Comparison of ENCODE assay signal across 1 cellular context in the genomic region with DNA sequence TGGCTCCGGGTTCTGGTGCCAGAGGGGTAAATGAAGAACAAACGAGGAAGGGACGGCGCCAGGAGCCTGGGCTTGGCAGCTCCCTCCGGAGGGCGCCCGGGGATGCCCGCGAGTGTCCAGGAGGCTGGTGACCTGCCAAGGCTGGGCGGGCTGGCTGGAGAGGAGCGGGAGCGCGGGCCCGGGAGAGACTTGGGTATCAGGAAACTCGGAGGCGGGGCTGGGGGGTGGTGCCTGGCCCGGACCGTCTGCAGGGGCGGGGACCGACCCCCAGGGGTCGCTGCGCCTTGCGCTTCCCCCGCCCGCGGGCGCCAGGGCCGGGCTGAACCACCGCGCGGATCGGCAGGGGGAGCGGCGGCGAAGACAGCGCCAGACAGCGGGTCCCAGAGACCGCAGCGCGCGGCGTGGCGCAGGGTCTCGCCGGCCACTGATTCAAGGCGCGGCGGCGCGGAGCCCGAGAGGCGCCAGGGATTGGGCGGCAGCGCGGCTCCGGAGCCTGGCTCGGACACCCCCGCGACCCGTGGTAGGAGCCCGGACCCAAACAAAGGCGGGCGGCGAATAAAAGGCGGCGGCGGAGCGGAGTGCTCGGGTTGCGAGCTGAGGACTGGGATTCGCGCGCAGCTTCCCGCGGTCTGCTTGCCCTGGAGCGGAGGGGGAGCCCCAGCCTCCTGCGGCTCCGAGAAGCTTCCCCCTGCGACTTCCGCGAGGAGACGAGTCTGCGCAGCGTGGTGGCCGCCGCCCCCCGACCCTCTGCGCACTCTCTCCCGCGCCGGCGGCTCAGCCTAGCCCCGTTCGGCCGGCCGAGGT.
A peak's percentile ranks its signal among the peaks of the same experiment; 100 is the strongest.
TF ChIP-seq lines count a peak whose summit lies in the region.

A gene with protein sequence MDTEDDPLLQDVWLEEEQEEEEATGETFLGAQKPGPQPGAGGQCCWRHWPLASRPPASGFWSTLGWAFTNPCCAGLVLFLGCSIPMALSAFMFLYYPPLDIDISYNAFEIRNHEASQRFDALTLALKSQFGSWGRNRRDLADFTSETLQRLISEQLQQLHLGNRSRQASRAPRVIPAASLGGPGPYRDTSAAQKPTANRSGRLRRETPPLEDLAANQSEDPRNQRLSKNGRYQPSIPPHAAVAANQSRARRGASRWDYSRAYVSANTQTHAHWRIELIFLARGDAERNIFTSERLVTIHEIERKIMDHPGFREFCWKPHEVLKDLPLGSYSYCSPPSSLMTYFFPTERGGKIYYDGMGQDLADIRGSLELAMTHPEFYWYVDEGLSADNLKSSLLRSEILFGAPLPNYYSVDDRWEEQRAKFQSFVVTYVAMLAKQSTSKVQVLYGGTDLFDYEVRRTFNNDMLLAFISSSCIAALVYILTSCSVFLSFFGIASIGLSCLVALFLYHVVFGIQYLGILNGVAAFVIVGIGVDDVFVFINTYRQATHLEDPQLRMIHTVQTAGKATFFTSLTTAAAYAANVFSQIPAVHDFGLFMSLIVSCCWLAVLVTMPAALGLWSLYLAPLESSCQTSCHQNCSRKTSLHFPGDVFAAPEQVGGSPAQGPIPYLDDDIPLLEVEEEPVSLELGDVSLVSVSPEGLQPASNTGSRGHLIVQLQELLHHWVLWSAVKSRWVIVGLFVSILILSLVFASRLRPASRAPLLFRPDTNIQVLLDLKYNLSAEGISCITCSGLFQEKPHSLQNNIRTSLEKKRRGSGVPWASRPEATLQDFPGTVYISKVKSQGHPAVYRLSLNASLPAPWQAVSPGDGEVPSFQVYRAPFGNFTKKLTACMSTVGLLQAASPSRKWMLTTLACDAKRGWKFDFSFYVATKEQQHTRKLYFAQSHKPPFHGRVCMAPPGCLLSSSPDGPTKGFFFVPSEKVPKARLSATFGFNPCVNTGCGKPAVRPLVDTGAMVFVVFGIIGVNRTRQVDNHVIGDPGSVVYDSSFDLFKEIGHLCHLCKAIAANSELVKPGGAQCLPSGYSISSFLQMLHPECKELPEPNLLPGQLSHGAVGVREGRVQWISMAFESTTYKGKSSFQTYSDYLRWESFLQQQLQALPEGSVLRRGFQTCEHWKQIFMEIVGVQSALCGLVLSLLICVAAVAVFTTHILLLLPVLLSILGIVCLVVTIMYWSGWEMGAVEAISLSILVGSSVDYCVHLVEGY (N-terminal part only) (plus strand): TSS at position 585 of the 804 bp plus-strand sequence. CDS start 21,838 bp downstream, outside the sequence.

TF ChIP-seq in K562, 482 proteins besides CTCF, POLR2A, EP300 and RAD21 (continued from another document and continues in another):
- TF ChIP-seq, protein P1, sequence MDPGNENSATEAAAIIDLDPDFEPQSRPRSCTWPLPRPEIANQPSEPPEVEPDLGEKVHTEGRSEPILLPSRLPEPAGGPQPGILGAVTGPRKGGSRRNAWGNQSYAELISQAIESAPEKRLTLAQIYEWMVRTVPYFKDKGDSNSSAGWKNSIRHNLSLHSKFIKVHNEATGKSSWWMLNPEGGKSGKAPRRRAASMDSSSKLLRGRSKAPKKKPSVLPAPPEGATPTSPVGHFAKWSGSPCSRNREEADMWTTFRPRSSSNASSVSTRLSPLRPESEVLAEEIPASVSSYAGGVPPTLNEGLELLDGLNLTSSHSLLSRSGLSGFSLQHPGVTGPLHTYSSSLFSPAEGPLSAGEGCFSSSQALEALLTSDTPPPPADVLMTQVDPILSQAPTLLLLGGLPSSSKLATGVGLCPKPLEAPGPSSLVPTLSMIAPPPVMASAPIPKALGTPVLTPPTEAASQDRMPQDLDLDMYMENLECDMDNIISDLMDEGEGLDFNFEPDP (CRISPR knock-in tag; IDR thresholded peaks at IDR 0.05) = no peak
- TF ChIP-seq ZNF699 (CRISPR knock-in tag; IDR thresholded peaks at IDR 0.05; ENCODE audit: insufficient replicate concordance) = no peak
- TF ChIP-seq RBFOX2 (IDR thresholded peaks at IDR 0.05; ENCODE audit: low read depth, low read length) = peak; percentile 67
- TF ChIP-seq ZNF124 (CRISPR knock-in tag; IDR thresholded peaks at IDR 0.05) = no peak
- TF ChIP-seq, protein P2, sequence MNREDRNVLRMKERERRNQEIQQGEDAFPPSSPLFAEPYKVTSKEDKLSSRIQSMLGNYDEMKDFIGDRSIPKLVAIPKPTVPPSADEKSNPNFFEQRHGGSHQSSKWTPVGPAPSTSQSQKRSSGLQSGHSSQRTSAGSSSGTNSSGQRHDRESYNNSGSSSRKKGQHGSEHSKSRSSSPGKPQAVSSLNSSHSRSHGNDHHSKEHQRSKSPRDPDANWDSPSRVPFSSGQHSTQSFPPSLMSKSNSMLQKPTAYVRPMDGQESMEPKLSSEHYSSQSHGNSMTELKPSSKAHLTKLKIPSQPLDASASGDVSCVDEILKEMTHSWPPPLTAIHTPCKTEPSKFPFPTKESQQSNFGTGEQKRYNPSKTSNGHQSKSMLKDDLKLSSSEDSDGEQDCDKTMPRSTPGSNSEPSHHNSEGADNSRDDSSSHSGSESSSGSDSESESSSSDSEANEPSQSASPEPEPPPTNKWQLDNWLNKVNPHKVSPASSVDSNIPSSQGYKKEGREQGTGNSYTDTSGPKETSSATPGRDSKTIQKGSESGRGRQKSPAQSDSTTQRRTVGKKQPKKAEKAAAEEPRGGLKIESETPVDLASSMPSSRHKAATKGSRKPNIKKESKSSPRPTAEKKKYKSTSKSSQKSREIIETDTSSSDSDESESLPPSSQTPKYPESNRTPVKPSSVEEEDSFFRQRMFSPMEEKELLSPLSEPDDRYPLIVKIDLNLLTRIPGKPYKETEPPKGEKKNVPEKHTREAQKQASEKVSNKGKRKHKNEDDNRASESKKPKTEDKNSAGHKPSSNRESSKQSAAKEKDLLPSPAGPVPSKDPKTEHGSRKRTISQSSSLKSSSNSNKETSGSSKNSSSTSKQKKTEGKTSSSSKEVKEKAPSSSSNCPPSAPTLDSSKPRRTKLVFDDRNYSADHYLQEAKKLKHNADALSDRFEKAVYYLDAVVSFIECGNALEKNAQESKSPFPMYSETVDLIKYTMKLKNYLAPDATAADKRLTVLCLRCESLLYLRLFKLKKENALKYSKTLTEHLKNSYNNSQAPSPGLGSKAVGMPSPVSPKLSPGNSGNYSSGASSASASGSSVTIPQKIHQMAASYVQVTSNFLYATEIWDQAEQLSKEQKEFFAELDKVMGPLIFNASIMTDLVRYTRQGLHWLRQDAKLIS (CRISPR knock-in tag; IDR thresholded peaks at IDR 0.05) = no peak
- no peak for TF ChIP-seq MEF2A (IDR thresholded peaks at IDR 0.05; ENCODE audit: control insufficient read depth, low read depth, low read length)
- TF ChIP-seq POLR3G (IDR thresholded peaks at IDR 0.05; ENCODE audit: extremely low read depth, insufficient read length, insufficient replicate concordance) = no peak
- TF ChIP-seq TAF15 (IDR thresholded peaks at IDR 0.05; ENCODE audit: low read depth, low read length) = no peak
- peak in 1 of 2 experiments; percentile 59; a peak in 1 of 4 replicates for TF ChIP-seq TEAD1 (CRISPR knock-in tag; IDR thresholded peaks at IDR 0.05)
- TF ChIP-seq, protein P3, sequence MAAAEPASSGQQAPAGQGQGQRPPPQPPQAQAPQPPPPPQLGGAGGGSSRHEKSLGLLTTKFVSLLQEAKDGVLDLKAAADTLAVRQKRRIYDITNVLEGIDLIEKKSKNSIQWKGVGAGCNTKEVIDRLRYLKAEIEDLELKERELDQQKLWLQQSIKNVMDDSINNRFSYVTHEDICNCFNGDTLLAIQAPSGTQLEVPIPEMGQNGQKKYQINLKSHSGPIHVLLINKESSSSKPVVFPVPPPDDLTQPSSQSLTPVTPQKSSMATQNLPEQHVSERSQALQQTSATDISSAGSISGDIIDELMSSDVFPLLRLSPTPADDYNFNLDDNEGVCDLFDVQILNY (CRISPR knock-in tag; IDR thresholded peaks at IDR 0.05) = no peak
- TF ChIP-seq MED1 (CRISPR knock-in tag; IDR thresholded peaks at IDR 0.05; ENCODE audit: borderline replicate concordance) = no peak
- TF ChIP-seq BCL6 (CRISPR knock-in tag; IDR thresholded peaks at IDR 0.05) = no peak
- TF ChIP-seq, protein P4, sequence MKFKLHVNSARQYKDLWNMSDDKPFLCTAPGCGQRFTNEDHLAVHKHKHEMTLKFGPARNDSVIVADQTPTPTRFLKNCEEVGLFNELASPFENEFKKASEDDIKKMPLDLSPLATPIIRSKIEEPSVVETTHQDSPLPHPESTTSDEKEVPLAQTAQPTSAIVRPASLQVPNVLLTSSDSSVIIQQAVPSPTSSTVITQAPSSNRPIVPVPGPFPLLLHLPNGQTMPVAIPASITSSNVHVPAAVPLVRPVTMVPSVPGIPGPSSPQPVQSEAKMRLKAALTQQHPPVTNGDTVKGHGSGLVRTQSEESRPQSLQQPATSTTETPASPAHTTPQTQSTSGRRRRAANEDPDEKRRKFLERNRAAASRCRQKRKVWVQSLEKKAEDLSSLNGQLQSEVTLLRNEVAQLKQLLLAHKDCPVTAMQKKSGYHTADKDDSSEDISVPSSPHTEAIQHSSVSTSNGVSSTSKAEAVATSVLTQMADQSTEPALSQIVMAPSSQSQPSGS (CRISPR knock-in tag; IDR thresholded peaks at IDR 0.05) = no peak
- no peak for TF ChIP-seq ZNF589 (CRISPR knock-in tag; IDR thresholded peaks at IDR 0.05; ENCODE audit: low read depth)
- TF ChIP-seq, protein P5, sequence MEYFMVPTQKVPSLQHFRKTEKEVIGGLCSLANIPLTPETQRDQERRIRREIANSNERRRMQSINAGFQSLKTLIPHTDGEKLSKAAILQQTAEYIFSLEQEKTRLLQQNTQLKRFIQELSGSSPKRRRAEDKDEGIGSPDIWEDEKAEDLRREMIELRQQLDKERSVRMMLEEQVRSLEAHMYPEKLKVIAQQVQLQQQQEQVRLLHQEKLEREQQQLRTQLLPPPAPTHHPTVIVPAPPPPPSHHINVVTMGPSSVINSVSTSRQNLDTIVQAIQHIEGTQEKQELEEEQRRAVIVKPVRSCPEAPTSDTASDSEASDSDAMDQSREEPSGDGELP (CRISPR knock-in tag; IDR thresholded peaks at IDR 0.05; ENCODE audit: borderline replicate concordance) = no peak
- no peak for TF ChIP-seq MECOM (CRISPR knock-in tag; IDR thresholded peaks at IDR 0.05)
- peak in 1 of 2 experiments; percentile 100; a peak in 2 of 4 replicates for TF ChIP-seq NONO (IDR thresholded peaks at IDR 0.05; ENCODE audit: low read depth in 2 of 2, low read length in 1 of 2)
- no peak for TF ChIP-seq BMI1 (IDR thresholded peaks at IDR 0.05; ENCODE audit: low read length)
- TF ChIP-seq, protein P6, sequence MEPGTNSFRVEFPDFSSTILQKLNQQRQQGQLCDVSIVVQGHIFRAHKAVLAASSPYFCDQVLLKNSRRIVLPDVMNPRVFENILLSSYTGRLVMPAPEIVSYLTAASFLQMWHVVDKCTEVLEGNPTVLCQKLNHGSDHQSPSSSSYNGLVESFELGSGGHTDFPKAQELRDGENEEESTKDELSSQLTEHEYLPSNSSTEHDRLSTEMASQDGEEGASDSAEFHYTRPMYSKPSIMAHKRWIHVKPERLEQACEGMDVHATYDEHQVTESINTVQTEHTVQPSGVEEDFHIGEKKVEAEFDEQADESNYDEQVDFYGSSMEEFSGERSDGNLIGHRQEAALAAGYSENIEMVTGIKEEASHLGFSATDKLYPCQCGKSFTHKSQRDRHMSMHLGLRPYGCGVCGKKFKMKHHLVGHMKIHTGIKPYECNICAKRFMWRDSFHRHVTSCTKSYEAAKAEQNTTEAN (CRISPR knock-in tag; IDR thresholded peaks at IDR 0.05) = no peak
- TF ChIP-seq, protein P7, sequence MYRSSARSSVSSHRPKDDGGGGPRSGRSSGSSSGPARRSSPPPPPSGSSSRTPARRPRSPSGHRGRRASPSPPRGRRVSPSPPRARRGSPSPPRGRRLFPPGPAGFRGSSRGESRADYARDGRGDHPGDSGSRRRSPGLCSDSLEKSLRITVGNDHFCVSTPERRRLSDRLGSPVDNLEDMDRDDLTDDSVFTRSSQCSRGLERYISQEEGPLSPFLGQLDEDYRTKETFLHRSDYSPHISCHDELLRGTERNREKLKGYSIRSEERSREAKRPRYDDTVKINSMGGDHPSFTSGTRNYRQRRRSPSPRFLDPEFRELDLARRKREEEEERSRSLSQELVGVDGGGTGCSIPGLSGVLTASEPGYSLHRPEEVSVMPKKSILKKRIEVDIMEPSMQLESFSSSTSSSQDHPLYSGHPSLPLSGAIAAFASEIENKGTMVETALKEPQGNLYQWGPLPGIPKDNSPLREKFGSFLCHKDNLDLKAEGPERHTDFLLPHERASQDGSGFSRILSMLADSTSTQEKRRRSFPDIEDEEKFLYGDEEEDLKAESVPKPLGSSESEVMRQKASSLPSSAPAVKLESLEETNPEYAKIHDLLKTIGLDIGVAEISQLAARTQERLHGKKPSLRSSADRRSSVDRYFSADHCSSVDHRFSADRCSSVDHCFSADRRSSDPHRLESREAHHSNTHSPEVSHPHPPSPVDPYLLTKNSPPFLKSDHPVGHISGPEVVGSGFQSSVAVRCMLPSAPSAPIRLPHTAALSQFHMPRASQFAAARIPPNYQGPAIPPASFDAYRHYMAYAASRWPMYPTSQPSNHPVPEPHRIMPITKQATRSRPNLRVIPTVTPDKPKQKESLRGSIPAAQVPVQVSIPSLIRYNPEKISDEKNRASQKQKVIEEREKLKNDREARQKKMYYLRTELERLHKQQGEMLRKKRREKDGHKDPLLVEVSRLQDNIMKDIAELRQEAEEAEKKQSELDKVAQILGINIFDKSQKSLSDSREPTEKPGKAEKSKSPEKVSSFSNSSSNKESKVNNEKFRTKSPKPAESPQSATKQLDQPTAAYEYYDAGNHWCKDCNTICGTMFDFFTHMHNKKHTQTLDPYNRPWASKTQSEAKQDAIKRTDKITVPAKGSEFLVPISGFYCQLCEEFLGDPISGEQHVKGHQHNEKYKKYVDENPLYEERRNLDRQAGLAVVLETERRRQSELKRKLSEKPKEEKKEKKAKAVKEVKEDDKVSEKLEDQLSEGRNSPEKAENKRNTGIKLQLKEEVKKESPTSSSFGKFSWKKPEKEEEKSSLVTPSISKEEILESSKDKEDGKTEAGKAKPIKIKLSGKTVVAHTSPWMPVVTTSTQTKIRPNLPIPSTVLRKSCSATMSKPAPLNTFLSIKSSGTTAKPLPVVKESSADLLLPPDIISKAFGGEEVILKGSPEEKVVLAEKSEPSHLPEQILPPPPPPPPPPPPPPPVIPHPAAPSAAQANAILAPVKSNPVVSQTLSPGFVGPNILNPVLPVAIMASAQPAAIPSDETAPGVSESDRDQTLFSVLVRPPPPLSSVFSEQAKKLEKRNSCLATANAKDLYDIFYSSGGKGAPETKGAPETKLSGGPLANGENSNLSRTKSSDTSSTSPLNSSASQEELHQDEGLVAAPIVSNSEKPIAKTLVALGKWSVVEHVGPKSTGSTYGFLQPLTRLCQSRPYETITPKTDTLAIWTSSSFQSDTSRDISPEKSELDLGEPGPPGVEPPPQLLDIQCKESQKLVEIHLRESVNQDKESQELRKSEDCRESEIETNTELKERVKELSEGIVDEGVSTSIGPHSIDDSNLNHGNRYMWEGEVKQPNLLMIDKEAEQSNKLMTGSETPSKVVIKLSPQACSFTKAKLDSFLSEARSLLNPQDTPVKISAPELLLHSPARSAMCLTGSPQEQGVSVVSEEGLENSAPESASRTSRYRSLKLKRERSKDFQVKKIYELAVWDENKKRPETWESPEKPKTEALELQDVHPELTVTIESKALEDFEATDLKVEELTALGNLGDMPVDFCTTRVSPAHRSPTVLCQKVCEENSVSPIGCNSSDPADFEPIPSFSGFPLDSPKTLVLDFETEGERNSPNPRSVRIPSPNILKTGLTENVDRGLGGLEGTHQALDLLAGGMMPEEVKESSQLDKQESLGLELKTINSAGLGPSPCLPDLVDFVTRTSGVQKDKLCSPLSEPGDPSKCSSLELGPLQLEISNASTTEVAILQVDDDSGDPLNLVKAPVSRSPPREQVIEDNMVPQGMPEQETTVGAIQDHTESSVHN (IDR thresholded peaks at IDR 0.05; ENCODE audit: borderline replicate concordance in 1 of 2, low read depth in 1 of 2) = no peak
- no peak for TF ChIP-seq GABPA (tag; conservative IDR thresholded peaks at IDR 0.05; ENCODE audit: low read depth)
